ENCODE assay signal across 24 cellular contexts in genomic region chrX:47576021-47576898, GRCh38. TPM values are rescaled to one million over a fixed set of nuclear protein-coding genes. Genes with fewer than 3 reads are reported as not detected.
DNase-seq lines count a peak whose midpoint lies in the region; ATAC-seq and TF ChIP-seq lines count a peak whose summit lies in the region.
"Had no signal": no experiment of that assay in that cellular context is flagged by ENCODE, and none has a peak within 500 bp of the region (broad histone marks: within the 10 kb centered on the region; RNA-seq: fewer than 3 reads in every experiment).

No MANE protein-coding gene starts in this region.

- H3K27ac ChIP-seq in BLaER1 treated with 17β-estradiol and CSF1 and Interleukin-3, amounts not matched to agents 10 nM and 100 nM, result peak overlapping the region in 3 of 11 experiments; percentile 8 to 94 (median 92); a peak in 5 of 22 replicates
- H3K27ac ChIP-seq in IMR-90 (ENCODE audit: insufficient read depth, low read length), result no peak overlapping the region
- no peak overlapping the region for H3K27ac ChIP-seq in colonic mucosa
- H3K27ac ChIP-seq: HL-60, SJCRH30 had no signal

- 0 out of 22 replicates have a peak, but pooled peaks cover 0 to 8% (median 0%) of the 10 kb centered on the region in 11 experiments for H4K20me1 ChIP-seq in BLaER1 treated with 17β-estradiol and CSF1 and Interleukin-3, amounts not matched to agents 10 nM and 100 nM
- H4K20me1 ChIP-seq in IMR-90 (ENCODE audit: insufficient read depth, low read length), result no peaks in the 10 kb centered on the region

- H3K36me3 Mint-ChIP-seq in osteocyte (ENCODE audit: unreplicated experiment), result peaks cover 5% of the 10 kb centered on the region

- no peak for ATAC-seq in IMR-90 (ENCODE audit: low read depth)
- no peak for ATAC-seq in GM19324 (IDR thresholded peaks at IDR 0.05; ENCODE audit: low FRiP score, unreplicated experiment)
- ATAC-seq in HG02678 (IDR thresholded peaks at IDR 0.05; ENCODE audit: unreplicated experiment), result no peak
- ATAC-seq: GM23338, HepG2, Panc1 had no signal

- H2AFZ ChIP-seq in IMR-90 (replicated peaks; ENCODE audit: low read length, poor library complexity), result no peak overlapping the region
- H2AFZ ChIP-seq: GM23338 had no signal

- peaks cover 0 to 22% (median 8%) of the 10 kb centered on the region in 11 experiments; a peak in 9 of 22 replicates for H3K9me3 ChIP-seq in BLaER1 treated with 17β-estradiol and CSF1 and Interleukin-3, amounts not matched to agents 10 nM and 100 nM (replicated peaks in 1 of 11)
- H3K9me3 ChIP-seq in IMR-90 (ENCODE audit: control insufficient read depth, insufficient read depth, low read length) (no peaks in the 10 kb centered on the region; the same call in 1 of the 2 replicates), colonic mucosa (no peaks in the 10 kb centered on the region)
- H3K9me3 ChIP-seq: HAP-1, SJCRH30 had no signal

- DNase-seq in IMR-90 (no peak), colonic mucosa (peak; percentile 12), osteocyte (ENCODE audit: extremely low spot score, unreplicated experiment) (peak; percentile 73), NCI-H2029 (lab: John Stamatoyannopoulos, UW) (no peak)
- DNase-seq: CD4-positive, CD25-positive, alpha-beta regulatory T cell; DMS79; KBM-7; NCI-H1092; NCI-H1436 treated with DMSO at 0.1 percent for 48 hours; NCI-H2029 treated with DMSO at 0.1 percent for 48 hours; NCI-H2171; NCI-H345; NCI-H524; NCI-H774; SJCRH30 had no signal

- H3K9me1 ChIP-seq in IMR-90 (ENCODE audit: insufficient read depth, low read length), result peaks cover 16% of the 10 kb centered on the region

- H3K4me3 Mint-ChIP-seq in osteocyte (ENCODE audit: unreplicated experiment), result no peak overlapping the region
- H3K4me3 Mint-ChIP-seq: GM23338 had no signal

- WGBS in IMR-90 (ENCODE audit: extremely low coverage in 2 of 2, insufficient read length in 1 of 2), 2 experiments, result 80% methylated on average over 14 of the region's 20 CpGs; no CpG with 5 or more reads in 1 of the 2 experiments

- peaks cover 58 to 94% (median 71%) of the 10 kb centered on the region in 10 experiments for H3K4me1 ChIP-seq in BLaER1 treated with 17β-estradiol and CSF1 and Interleukin-3, amounts not matched to agents 10 nM and 100 nM
- H3K4me1 ChIP-seq in IMR-90 (ENCODE audit: control insufficient read depth, insufficient read depth, low read length) (peaks cover 31% of the 10 kb centered on the region), colonic mucosa (no peaks in the 10 kb centered on the region)
- H3K4me1 ChIP-seq: HAP-1, SJCRH30 had no signal

- intact Hi-C loops in IMR-90 (cut with micrococcal nuclease), result no loop called here
- intact Hi-C loops in colonic mucosa (cut with DNase I), result no loop called here

- H4K8ac ChIP-seq in IMR-90 (ENCODE audit: low read depth in 2 of 2, low read length in 2 of 2), result no peak overlapping the region

- H4K91ac ChIP-seq in IMR-90 (ENCODE audit: insufficient read depth, low read depth, low read length), result no peak overlapping the region

- no peak overlapping the region for H3K4me3 ChIP-seq in BLaER1 treated with 17β-estradiol and CSF1 and Interleukin-3, amounts not matched to agents 10 nM and 100 nM
- H3K4me3 ChIP-seq in IMR-90 (ENCODE audit: insufficient read depth, low read depth, low read length) (no peak overlapping the region), colonic mucosa (no peak overlapping the region)
- H3K4me3 ChIP-seq: GM23338, HAP-1, SJCRH30 had no signal

- POLR2A ChIA-PET in IMR-90 (lab: Charles Lee; ENCODE audit: unreplicated experiment), result no interaction called here

- H3K9me3 Mint-ChIP-seq in osteocyte (ENCODE audit: unreplicated experiment), result no peaks in the 10 kb centered on the region
- H3K9me3 Mint-ChIP-seq: GM23338 had no signal

- CTCF ChIA-PET in IMR-90 (lab: Yijun Ruan, JAX), result no interaction called here

- peaks cover 28% of the 10 kb centered on the region for H3K4me1 Mint-ChIP-seq in osteocyte (ENCODE audit: unreplicated experiment)

- TF ChIP-seq CTCF in IMR-90 (conservative IDR thresholded peaks at IDR 0.05; ENCODE audit: low read depth, low read length), result no peak
- TF ChIP-seq CTCF in colonic mucosa (IDR thresholded peaks at IDR 0.05), result no peak
- no peak for TF ChIP-seq CTCF in osteocyte (IDR thresholded peaks at IDR 0.05)

- peaks cover 0 to 12% (median 6%) of the 10 kb centered on the region in 11 experiments; a peak in 15 of 22 replicates for H3K36me3 ChIP-seq in BLaER1 treated with 17β-estradiol and CSF1 and Interleukin-3, amounts not matched to agents 10 nM and 100 nM
- H3K36me3 ChIP-seq in IMR-90 (ENCODE audit: control insufficient read depth, insufficient read depth, low read length) (peaks cover 6% of the 10 kb centered on the region; the same call in 1 of the 2 replicates), colonic mucosa (no peaks in the 10 kb centered on the region)
- H3K36me3 ChIP-seq: SJCRH30 had no signal

- H3K27ac Mint-ChIP-seq in osteocyte (ENCODE audit: unreplicated experiment), result no peak overlapping the region
- H3K27ac Mint-ChIP-seq: CD4-positive, CD25-positive, alpha-beta regulatory T cell; GM23338 had no signal

- no peak for TF ChIP-seq POLR2A in IMR-90 (IDR thresholded peaks at IDR 0.05; ENCODE audit: low read depth, low read length)

- H3K27me3 Mint-ChIP-seq in osteocyte (ENCODE audit: unreplicated experiment), result no peaks in the 10 kb centered on the region

- no peak overlapping the region; the same call in 1 of the 2 replicates for H2AK5ac ChIP-seq in IMR-90 (ENCODE audit: low read depth, low read length)

- H3K27me3 ChIP-seq in BLaER1 treated with 17β-estradiol and CSF1 and Interleukin-3, amounts not matched to agents 10 nM and 100 nM, result peaks cover 0 to 45% (median 23%) of the 10 kb centered on the region in 11 experiments; a peak in 18 of 22 replicates
- no peaks in the 10 kb centered on the region for H3K27me3 ChIP-seq in IMR-90 (ENCODE audit: control insufficient read depth, insufficient read depth, low read length)
- H3K27me3 ChIP-seq in colonic mucosa, result no peaks in the 10 kb centered on the region
- H3K27me3 ChIP-seq: SJCRH30 had no signal

- no peak overlapping the region for H2BK15ac ChIP-seq in IMR-90 (ENCODE audit: low read depth, low read length)

- no peak overlapping the region for H3K9ac ChIP-seq in BLaER1 treated with 17β-estradiol and CSF1 and Interleukin-3, amounts not matched to agents 10 nM and 100 nM
- no peak overlapping the region for H3K9ac ChIP-seq in IMR-90 (ENCODE audit: low read depth, low read length)
- no peak overlapping the region for H3K9ac ChIP-seq in colonic mucosa (ENCODE audit: low read depth in 2 of 2, low read length in 2 of 2)

- in situ Hi-C loops in IMR-90 (cut with MboI; ENCODE audit: low sequenced_read_pairs), result no loop called here

- BruUV-seq in IMR-90 (replicated peaks; lab: Mats Ljungman, UMichigan), result no TSS peak

- H3K14ac ChIP-seq in IMR-90 (replicated peaks; ENCODE audit: low read depth, low read length), result no peak overlapping the region

- dilution Hi-C loops in IMR-90 (cut with HindIII; ENCODE audit: low sequenced_read_pairs, unreplicated experiment), result no loop called here

- H3K23ac ChIP-seq in IMR-90 (ENCODE audit: low read depth, low read length), result peak overlapping the region; percentile 39; the same call in 1 of the 2 replicates

- peak overlapping the region in 8 of 11 experiments; percentile 65 to 87 (median 82); a peak in 6 of 22 replicates for H3K4me2 ChIP-seq in BLaER1 treated with 17β-estradiol and CSF1 and Interleukin-3, amounts not matched to agents 10 nM and 100 nM
- H3K4me2 ChIP-seq in IMR-90 (ENCODE audit: low read depth, low read length), result no peak overlapping the region
- H3K4me2 ChIP-seq: GM23338 had no signal

- TF ChIP-seq RAD21 in IMR-90 (IDR thresholded peaks at IDR 0.05; ENCODE audit: low read length), result no peak

- H2AK9ac ChIP-seq in IMR-90 (replicated peaks; ENCODE audit: low read depth, low read length, poor library complexity), result no peak overlapping the region

- H2BK120ac ChIP-seq in IMR-90 (ENCODE audit: low read depth, low read length), result no peak overlapping the region

- no peak overlapping the region; the same call in 1 of the 2 replicates for H3K4ac ChIP-seq in IMR-90 (ENCODE audit: low read depth, low read length)

- no peak overlapping the region for H3K18ac ChIP-seq in IMR-90 (ENCODE audit: low read depth, low read length)

- no peak overlapping the region for H2BK5ac ChIP-seq in IMR-90 (ENCODE audit: low read depth, low read length, poor library complexity, severe bottlenecking)

- H2BK20ac ChIP-seq in IMR-90 (ENCODE audit: low read depth, low read length), result no peak overlapping the region

- no peak overlapping the region for H3K56ac ChIP-seq in IMR-90 (ENCODE audit: extremely low read depth, insufficient read depth, low read length)

- no peak overlapping the region for H4K5ac ChIP-seq in IMR-90 (ENCODE audit: low read depth, low read length)

- H3K79me1 ChIP-seq in IMR-90 (ENCODE audit: low read depth in 1 of 2, low read length in 2 of 2), result peaks cover 0 to 7% of the 10 kb centered on the region in 2 experiments; a peak in 1 of 4 replicates

TF ChIP-seq in IMR-90, 13 proteins besides CTCF, POLR2A, EP300 and RAD21:
- no peak for TF ChIP-seq CEBPB (IDR thresholded peaks at IDR 0.05; ENCODE audit: low read depth, low read length)
- no peak for TF ChIP-seq SMC3 (IDR thresholded peaks at IDR 0.05; ENCODE audit: low read depth, low read length)
- TF ChIP-seq NFE2L2 (IDR thresholded peaks at IDR 0.05; ENCODE audit: low read depth, low read length), result no peak

RNA-seq across cellular contexts. Expression of gene TIMP1, which starts 6.0 kb away (rescaled TPM):
- total RNA-seq in IMR-90 (2012; rRNA removed) (407 and 512 TPM in 2 replicates), colonic mucosa (10 to 100 TPM; 84.1 to 93.0 TPM), osteocyte (403 and 405 TPM in 2 replicates)
- polyA plus RNA-seq in IMR-90 (2012; rRNA removed), result 3,078 and 3,290 TPM in 2 replicates
- polyA plus RNA-seq in IMR-90 (2012; cell fraction: cytosol; rRNA removed), result 2,220 and 2,243 TPM in 2 replicates
- 514 and 755 TPM in 2 replicates for polyA plus RNA-seq in IMR-90 (2012; cell fraction: nucleus; rRNA removed; ENCODE audit: low replicate concordance)

RNA-seq across cellular contexts. Expression of gene ARAF, which starts 15.3 kb away (rescaled TPM):
- total RNA-seq in IMR-90 (2012; rRNA removed), result 9.1 and 10.8 TPM in 2 replicates
- 52.2 and 54.2 TPM in 2 replicates for polyA plus RNA-seq in IMR-90 (2012; rRNA removed)
- 49.7 and 53.0 TPM in 2 replicates for polyA plus RNA-seq in IMR-90 (2012; cell fraction: cytosol; rRNA removed)
- polyA plus RNA-seq in IMR-90 (2012; cell fraction: nucleus; rRNA removed; ENCODE audit: low replicate concordance), result 107 and 180 TPM in 2 replicates
- 10 to 100 TPM; 94.8 to 95.2 TPM for total RNA-seq in colonic mucosa
- 66.8 and 73.9 TPM in 2 replicates for total RNA-seq in osteocyte

RNA-seq across cellular contexts. Expression of gene SYN1, which starts 43.4 kb away (rescaled TPM):
- total RNA-seq in IMR-90 (2012; rRNA removed), result under 0.01 TPM in 2 replicates
- 0.56 and 0.63 TPM in 2 replicates for polyA plus RNA-seq in IMR-90 (2012; rRNA removed)
- 0.39 and 0.44 TPM in 2 replicates for polyA plus RNA-seq in IMR-90 (2012; cell fraction: cytosol; rRNA removed)
- 0.33 and 0.71 TPM in 2 replicates for polyA plus RNA-seq in IMR-90 (2012; cell fraction: nucleus; rRNA removed; ENCODE audit: low replicate concordance)
- total RNA-seq in colonic mucosa, result 1 to 10 TPM in 1 of 2 donors, under 1 TPM in 1; 0.96 to 1.5 TPM
- 0.71 and 1.9 TPM in 2 replicates for total RNA-seq in osteocyte
- total RNA-seq: CD4-positive, CD25-positive, alpha-beta regulatory T cell; HepG2; HT-29 had no signal
- polyA plus RNA-seq: HepG2 had no signal

RNA-seq across cellular contexts. Expression of gene CFP, which starts 53.5 kb away (rescaled TPM):
- total RNA-seq in IMR-90 (2012; rRNA removed), result under 0.01 TPM in 2 replicates
- polyA plus RNA-seq in IMR-90 (2012; rRNA removed), result 0.14 and 0.16 TPM in 2 replicates
- polyA plus RNA-seq in IMR-90 (2012; cell fraction: cytosol; rRNA removed), result 0.08 TPM in 1 of 2 replicates, not detected in the other
- 1.4 and 1.8 TPM in 2 replicates for polyA plus RNA-seq in IMR-90 (2012; cell fraction: nucleus; rRNA removed; ENCODE audit: low replicate concordance)
- 1 to 10 TPM; 1.1 to 4.1 TPM for total RNA-seq in colonic mucosa
- 0.57 and 0.97 TPM in 2 replicates for total RNA-seq in osteocyte
- total RNA-seq: HepG2 had no signal

Comparison
In these comparisons a context has a peak if more than half of its experiments do, and no peak if none do; other contexts are left out.
1. DNase-seq: peak in colonic mucosa (single experiment) and osteocyte (single experiment); none in IMR-90 (single experiment) and NCI-H2029 (single experiment).